35 cellular contexts compared by ENCODE assay signal in the genomic region with DNA sequence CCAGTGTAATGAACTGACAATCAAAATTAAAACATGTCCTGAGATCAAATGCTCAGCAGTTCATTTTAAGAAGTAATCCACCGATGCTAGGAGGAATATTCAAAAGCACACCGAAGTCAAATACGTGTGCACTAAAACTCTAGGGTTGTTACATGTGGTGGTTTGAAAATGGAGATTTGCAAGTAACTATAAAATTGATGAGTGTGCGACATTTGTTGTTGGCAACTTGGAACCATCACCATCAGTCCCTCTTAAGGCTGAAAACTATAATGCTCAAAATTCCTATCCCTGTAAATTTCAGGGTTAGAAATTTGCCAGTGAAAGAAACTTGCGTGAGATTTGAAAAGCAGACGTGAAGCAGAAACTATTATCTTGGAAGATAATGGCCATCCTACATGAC. TPM values are rescaled to one million over a fixed set of nuclear protein-coding genes. Genes with fewer than 3 reads are reported as not detected.
"Had no signal": no experiment of that assay in that cellular context is flagged by ENCODE, and none has a peak within 500 bp of the region (broad histone marks: within the 10 kb centered on the region; RNA-seq: fewer than 3 reads in every experiment).

No MANE protein-coding gene starts in this region.

- H3K36me3 ChIP-seq: adrenal gland, brain microvascular endothelial cell, breast epithelium had no signal

- H3K27ac ChIP-seq: adrenal gland, body of pancreas, brain microvascular endothelial cell, breast epithelium, VCaP had no signal

- DNase-seq: activated B cell treated with CpG ODN at 0.5 μM for 24 hours; activated CD4-positive, alpha-beta memory T cell treated with anti-CD3 and anti-CD28 coated beads for 36 hours; activated CD4-positive, alpha-beta T cell treated with anti-CD3 and anti-CD28 coated beads for 4 hours; activated CD4-positive, alpha-beta T cell treated with anti-CD3 and anti-CD28 coated beads, Interleukin-2, amount 10 ng/mL, durations not matched to agents 24 days and 14 days; activated CD4-positive, alpha-beta T cell treated with anti-CD3 and anti-CD28 coated beads, Interleukin-2, amount 50 U/mL, for 1 hour; activated CD4-positive, alpha-beta T cell treated with anti-CD3 and anti-CD28 coated beads, Interleukin-2, amount 50 U/mL, for 4 hours; activated CD4-positive, CD25-positive, alpha-beta regulatory T cell treated with anti-CD3 and anti-CD28 coated beads, Interleukin-2, amount 50 U/mL, for 72 hours; activated CD8-positive, alpha-beta memory T cell treated with anti-CD3 and anti-CD28 coated beads, Interleukin-2, amount 50 U/mL, for 4 hours; activated CD8-positive, alpha-beta T cell treated with anti-CD3 and anti-CD28 coated beads for 36 hours; activated effector memory CD4-positive, alpha-beta T cell treated with anti-CD3 and anti-CD28 coated beads, Interleukin-2, amount 50 U/mL, for 16 hours; activated gamma-delta T cell treated with Interleukin-2 at 50 U/mL for 16 hours; activated naive CD4-positive, alpha-beta T cell; activated naive CD4-positive, alpha-beta T cell treated with anti-CD3 and anti-CD28 coated beads for 36 hours; activated naive CD4-positive, alpha-beta T cell treated with anti-CD3 and anti-CD28 coated beads, Interleukin-2, amount 50 U/mL, for 16 hours; activated naive CD8-positive, alpha-beta T cell treated with anti-CD3 and anti-CD28 coated beads for 36 hours; activated T-cell treated with anti-CD3 and anti-CD28 coated beads for 4 hours; activated T-cell treated with anti-CD3 and anti-CD28 coated beads, Interleukin-2, amount 50 U/mL, for 1 hour; activated T-cell treated with anti-CD3 and anti-CD28 coated beads, Interleukin-2, amount 50 U/mL, for 4 hours; activated T-cell treated with anti-CD3 and anti-CD28 coated beads, Interleukin-2, amount 50 U/mL, for 72 hours; adrenal gland; amniotic stem cell; aorta; body of pancreas; brain microvascular endothelial cell; central memory CD4-positive, alpha-beta T cell; T-helper 2 cell; T-helper 9 cell had no signal

- H3K4me1 ChIP-seq: adrenal gland, body of pancreas, breast epithelium had no signal

- H3K27me3 ChIP-seq: adrenal gland, body of pancreas, brain microvascular endothelial cell, breast epithelium had no signal

- ATAC-seq: activated CD8-positive, alpha-beta T cell treated with anti-CD3 and anti-CD28 coated beads for 36 hours; activated naive CD4-positive, alpha-beta T cell treated with anti-CD3 and anti-CD28 coated beads, Interleukin-2, amount 50 U/mL, for 72 hours; activated T-cell treated with anti-CD3 and anti-CD28 coated beads, Interleukin-2, amount 50 U/mL, for 4 hours; activated T-cell treated with anti-CD3 and anti-CD28 coated beads, Interleukin-2, amount 50 U/mL, for 72 hours; activated T-helper 17 cell treated with anti-CD3 and anti-CD28 coated beads, Interleukin-2, amount 50 U/mL, for 72 hours; body of pancreas had no signal

- FAIRE-seq: astrocyte, TTC549 had no signal

- H3K4me3 ChIP-seq: adrenal gland, body of pancreas, breast epithelium had no signal

- H3K9me3 ChIP-seq: adrenal gland, body of pancreas, breast epithelium had no signal

RNA-seq across cellular contexts. Expression of gene SGIP1, which starts 13.3 kb away (rescaled TPM):
- total RNA-seq: activated B cell treated with CpG ODN at 0.5 μM for 24 hours; activated CD4-positive, alpha-beta T cell treated with anti-CD3 and anti-CD28 coated beads, Interleukin-2, amount 10 ng/mL, durations not matched to agents 24 days and 14 days; activated CD8-positive, alpha-beta memory T cell treated with anti-CD3 and anti-CD28 coated beads for 36 hours; activated CD8-positive, alpha-beta T cell treated with anti-CD3 and anti-CD28 coated beads for 36 hours; activated naive CD4-positive, alpha-beta T cell treated with anti-CD3 and anti-CD28 coated beads, Interleukin-2, amount 50 U/mL, for 72 hours; activated naive CD8-positive, alpha-beta T cell treated with anti-CD3 and anti-CD28 coated beads for 36 hours; activated T-cell treated with anti-CD3 and anti-CD28 coated beads, Interleukin-2, amount 50 U/mL, for 4 hours; activated T-helper 1 cell treated with anti-CD3 and anti-CD28 coated beads, Interleukin-12 subunit alpha, Interleukin-12 subunit beta, Interleukin-2, Interleukin-4 antibody, amounts not matched to agents 30 ng/mL and 10 ng/mL and 1 ng/mL, durations not matched to agents 14 hours and 24 hours and 36 hours; activated T-helper 17 cell treated with anti-CD3 and anti-CD28 coated beads, Interleukin-2, amount 50 U/mL, for 72 hours had no signal
